Comparison of ENCODE assay signal across 1 cellular context in the genomic region with DNA sequence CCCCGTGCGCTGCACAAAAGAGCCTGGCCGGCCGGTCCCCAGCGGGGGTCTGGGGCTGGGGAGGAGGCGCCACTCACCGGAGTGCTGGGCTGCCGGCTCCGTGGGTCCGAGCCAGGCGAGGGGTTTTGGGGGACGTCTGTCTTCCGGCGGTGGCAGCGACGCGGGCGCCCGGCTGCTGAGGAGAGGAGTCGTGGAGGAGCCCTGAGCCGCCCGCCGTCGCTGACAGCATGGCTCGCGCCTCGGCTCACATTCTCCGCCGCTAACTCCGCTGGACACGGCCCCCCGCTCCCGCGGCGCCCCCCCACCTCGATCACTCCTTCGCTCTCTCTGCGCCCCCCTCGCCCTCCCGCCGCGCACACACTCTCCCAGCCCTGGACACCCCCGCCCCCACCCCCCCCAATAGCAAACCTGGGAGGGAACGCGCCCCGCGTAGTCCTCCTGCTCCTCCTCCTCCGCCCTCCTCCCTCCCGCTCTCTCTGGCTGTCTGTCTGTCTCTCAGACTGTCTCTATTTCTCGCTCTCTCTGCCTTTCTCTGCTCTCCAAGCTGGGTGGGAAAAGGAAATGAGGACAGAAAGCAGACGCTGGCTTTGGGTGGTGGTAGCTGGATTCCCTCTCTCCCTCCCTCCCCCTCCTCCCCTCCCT.
A peak's percentile ranks its signal among the peaks of the same experiment; 100 is the strongest.
TF ChIP-seq lines count a peak whose summit lies in the region.

No MANE protein-coding gene starts in this region.

TF ChIP-seq in K562, 482 proteins besides CTCF, POLR2A, EP300 and RAD21 (continued from another document and continues in another):
- TF ChIP-seq SMC3 (conservative IDR thresholded peaks at IDR 0.05; ENCODE audit: insufficient read depth, low read depth, low read length) (no peak), EGR1 (conservative IDR thresholded peaks at IDR 0.05) (peak; percentile 17; the same call in 1 of the 2 replicates), FOXA3 (CRISPR knock-in tag; conservative IDR thresholded peaks at IDR 0.05 in 1 of 2, IDR thresholded peaks at IDR 0.05 in 1 of 2) (no peak), NR1H2 (CRISPR knock-in tag; IDR thresholded peaks at IDR 0.05) (no peak), BRD4 (IDR thresholded peaks at IDR 0.05) (no peak), PHF8 (IDR thresholded peaks at IDR 0.05; ENCODE audit: borderline replicate concordance, low read length) (no peak), ZNF589 (CRISPR knock-in tag; IDR thresholded peaks at IDR 0.05; ENCODE audit: low read depth) (no peak), BDP1 (IDR thresholded peaks at IDR 0.05; ENCODE audit: insufficient read depth, insufficient read length) (no peak), ZNF224 (CRISPR knock-in tag; IDR thresholded peaks at IDR 0.05) (no peak), ELF2 (CRISPR knock-in tag; IDR thresholded peaks at IDR 0.05) (no peak), MEIS2 (IDR thresholded peaks at IDR 0.05; ENCODE audit: partially characterized antibody) (no peak), CREB1 (IDR thresholded peaks at IDR 0.05) (no peak), CREB1 (CRISPR knock-in tag; IDR thresholded peaks at IDR 0.05) (no peak), RBM14 (IDR thresholded peaks at IDR 0.05; ENCODE audit: borderline replicate concordance, insufficient read depth, low read depth, low read length) (no peak), C11orf30 (IDR thresholded peaks at IDR 0.05; ENCODE audit: low read depth) (no peak), HOXB6 (CRISPR knock-in tag; IDR thresholded peaks at IDR 0.05; ENCODE audit: borderline replicate concordance) (no peak), GTF2E2 (tag; IDR thresholded peaks at IDR 0.05) (no peak; the same call in 1 of the 2 replicates), TAF15 (IDR thresholded peaks at IDR 0.05; ENCODE audit: low read depth, low read length) (no peak), PRMT5 (CRISPR knock-in tag; IDR thresholded peaks at IDR 0.05) (no peak), ZNF431 (CRISPR knock-in tag; IDR thresholded peaks at IDR 0.05) (no peak; the same call in 1 of the 2 replicates), ZNF3 (CRISPR knock-in tag; IDR thresholded peaks at IDR 0.05) (no peak), DDX20 (tag; IDR thresholded peaks at IDR 0.05; ENCODE audit: low read depth) (no peak), RCOR1 (IDR thresholded peaks at IDR 0.05; ENCODE audit: borderline replicate concordance in 1 of 2, low read depth in 2 of 2, low read length in 2 of 2) (no peak), SIRT6 (IDR thresholded peaks at IDR 0.05; ENCODE audit: low read depth, low read length) (no peak), CBFB (CRISPR knock-in tag; IDR thresholded peaks at IDR 0.05) (no peak), SMARCB1 (IDR thresholded peaks at IDR 0.05; ENCODE audit: insufficient read length, low read depth) (no peak), CBX3 (IDR thresholded peaks at IDR 0.05; ENCODE audit: borderline replicate concordance in 1 of 2, low read length in 2 of 2) (no peak)
- TF ChIP-seq, protein P1, sequence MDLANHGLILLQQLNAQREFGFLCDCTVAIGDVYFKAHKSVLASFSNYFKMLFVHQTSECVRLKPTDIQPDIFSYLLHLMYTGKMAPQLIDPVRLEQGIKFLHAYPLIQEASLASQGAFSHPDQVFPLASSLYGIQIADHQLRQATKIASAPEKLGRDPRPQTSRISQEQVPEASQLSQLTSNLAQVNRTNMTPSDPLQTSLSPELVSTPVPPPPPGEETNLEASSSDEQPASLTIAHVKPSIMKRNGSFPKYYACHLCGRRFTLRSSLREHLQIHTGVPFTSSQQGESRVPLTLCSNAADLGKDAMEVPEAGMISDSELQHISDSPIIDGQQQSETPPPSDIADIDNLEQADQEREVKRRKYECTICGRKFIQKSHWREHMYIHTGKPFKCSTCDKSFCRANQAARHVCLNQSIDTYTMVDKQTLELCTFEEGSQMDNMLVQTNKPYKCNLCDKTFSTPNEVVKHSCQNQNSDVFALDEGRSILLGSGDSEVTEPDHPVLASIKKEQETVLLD (IDR thresholded peaks at IDR 0.05), result 0 out of 2 replicates have a peak, but pooled peaks have one; percentile 42
- TF ChIP-seq, protein P2, sequence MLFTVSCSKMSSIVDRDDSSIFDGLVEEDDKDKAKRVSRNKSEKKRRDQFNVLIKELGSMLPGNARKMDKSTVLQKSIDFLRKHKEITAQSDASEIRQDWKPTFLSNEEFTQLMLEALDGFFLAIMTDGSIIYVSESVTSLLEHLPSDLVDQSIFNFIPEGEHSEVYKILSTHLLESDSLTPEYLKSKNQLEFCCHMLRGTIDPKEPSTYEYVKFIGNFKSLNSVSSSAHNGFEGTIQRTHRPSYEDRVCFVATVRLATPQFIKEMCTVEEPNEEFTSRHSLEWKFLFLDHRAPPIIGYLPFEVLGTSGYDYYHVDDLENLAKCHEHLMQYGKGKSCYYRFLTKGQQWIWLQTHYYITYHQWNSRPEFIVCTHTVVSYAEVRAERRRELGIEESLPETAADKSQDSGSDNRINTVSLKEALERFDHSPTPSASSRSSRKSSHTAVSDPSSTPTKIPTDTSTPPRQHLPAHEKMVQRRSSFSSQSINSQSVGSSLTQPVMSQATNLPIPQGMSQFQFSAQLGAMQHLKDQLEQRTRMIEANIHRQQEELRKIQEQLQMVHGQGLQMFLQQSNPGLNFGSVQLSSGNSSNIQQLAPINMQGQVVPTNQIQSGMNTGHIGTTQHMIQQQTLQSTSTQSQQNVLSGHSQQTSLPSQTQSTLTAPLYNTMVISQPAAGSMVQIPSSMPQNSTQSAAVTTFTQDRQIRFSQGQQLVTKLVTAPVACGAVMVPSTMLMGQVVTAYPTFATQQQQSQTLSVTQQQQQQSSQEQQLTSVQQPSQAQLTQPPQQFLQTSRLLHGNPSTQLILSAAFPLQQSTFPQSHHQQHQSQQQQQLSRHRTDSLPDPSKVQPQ (CRISPR knock-in tag; IDR thresholded peaks at IDR 0.05; ENCODE audit: borderline replicate concordance), result no peak
- TF ChIP-seq, protein P3, sequence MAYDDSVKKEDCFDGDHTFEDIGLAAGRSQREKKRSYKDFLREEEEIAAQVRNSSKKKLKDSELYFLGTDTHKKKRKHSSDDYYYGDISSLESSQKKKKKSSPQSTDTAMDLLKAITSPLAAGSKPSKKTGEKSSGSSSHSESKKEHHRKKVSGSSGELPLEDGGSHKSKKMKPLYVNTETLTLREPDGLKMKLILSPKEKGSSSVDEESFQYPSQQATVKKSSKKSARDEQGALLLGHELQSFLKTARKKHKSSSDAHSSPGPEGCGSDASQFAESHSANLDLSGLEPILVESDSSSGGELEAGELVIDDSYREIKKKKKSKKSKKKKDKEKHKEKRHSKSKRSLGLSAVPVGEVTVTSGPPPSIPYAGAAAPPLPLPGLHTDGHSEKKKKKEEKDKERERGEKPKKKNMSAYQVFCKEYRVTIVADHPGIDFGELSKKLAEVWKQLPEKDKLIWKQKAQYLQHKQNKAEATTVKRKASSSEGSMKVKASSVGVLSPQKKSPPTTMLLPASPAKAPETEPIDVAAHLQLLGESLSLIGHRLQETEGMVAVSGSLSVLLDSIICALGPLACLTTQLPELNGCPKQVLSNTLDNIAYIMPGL (CRISPR knock-in tag; IDR thresholded peaks at IDR 0.05), result no peak
- TF ChIP-seq, protein P4, sequence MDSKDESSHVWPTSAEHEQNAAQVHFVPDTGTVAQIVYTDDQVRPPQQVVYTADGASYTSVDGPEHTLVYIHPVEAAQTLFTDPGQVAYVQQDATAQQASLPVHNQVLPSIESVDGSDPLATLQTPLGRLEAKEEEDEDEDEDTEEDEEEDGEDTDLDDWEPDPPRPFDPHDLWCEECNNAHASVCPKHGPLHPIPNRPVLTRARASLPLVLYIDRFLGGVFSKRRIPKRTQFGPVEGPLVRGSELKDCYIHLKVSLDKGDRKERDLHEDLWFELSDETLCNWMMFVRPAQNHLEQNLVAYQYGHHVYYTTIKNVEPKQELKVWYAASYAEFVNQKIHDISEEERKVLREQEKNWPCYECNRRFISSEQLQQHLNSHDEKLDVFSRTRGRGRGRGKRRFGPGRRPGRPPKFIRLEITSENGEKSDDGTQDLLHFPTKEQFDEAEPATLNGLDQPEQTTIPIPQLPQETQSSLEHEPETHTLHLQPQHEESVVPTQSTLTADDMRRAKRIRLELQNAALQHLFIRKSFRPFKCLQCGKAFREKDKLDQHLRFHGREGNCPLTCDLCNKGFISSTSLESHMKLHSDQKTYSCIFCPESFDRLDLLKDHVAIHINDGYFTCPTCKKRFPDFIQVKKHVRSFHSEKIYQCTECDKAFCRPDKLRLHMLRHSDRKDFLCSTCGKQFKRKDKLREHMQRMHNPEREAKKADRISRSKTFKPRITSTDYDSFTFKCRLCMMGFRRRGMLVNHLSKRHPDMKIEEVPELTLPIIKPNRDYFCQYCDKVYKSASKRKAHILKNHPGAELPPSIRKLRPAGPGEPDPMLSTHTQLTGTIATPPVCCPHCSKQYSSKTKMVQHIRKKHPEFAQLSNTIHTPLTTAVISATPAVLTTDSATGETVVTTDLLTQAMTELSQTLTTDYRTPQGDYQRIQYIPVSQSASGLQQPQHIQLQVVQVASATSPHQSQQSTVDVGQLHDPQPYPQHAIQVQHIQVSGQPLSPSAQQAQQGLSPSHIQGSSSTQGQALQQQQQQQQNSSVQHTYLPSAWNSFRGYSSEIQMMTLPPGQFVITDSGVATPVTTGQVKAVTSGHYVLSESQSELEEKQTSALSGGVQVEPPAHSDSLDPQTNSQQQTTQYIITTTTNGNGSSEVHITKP (IDR thresholded peaks at IDR 0.05; ENCODE audit: partially characterized antibody), result no peak
- TF ChIP-seq, protein P5, sequence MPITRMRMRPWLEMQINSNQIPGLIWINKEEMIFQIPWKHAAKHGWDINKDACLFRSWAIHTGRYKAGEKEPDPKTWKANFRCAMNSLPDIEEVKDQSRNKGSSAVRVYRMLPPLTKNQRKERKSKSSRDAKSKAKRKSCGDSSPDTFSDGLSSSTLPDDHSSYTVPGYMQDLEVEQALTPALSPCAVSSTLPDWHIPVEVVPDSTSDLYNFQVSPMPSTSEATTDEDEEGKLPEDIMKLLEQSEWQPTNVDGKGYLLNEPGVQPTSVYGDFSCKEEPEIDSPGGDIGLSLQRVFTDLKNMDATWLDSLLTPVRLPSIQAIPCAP (CRISPR knock-in tag; IDR thresholded peaks at IDR 0.05; ENCODE audit: borderline replicate concordance), result no peak
- TF ChIP-seq, protein P6, sequence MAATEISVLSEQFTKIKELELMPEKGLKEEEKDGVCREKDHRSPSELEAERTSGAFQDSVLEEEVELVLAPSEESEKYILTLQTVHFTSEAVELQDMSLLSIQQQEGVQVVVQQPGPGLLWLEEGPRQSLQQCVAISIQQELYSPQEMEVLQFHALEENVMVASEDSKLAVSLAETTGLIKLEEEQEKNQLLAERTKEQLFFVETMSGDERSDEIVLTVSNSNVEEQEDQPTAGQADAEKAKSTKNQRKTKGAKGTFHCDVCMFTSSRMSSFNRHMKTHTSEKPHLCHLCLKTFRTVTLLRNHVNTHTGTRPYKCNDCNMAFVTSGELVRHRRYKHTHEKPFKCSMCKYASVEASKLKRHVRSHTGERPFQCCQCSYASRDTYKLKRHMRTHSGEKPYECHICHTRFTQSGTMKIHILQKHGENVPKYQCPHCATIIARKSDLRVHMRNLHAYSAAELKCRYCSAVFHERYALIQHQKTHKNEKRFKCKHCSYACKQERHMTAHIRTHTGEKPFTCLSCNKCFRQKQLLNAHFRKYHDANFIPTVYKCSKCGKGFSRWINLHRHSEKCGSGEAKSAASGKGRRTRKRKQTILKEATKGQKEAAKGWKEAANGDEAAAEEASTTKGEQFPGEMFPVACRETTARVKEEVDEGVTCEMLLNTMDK (IDR thresholded peaks at IDR 0.05; ENCODE audit: borderline replicate concordance, insufficient read depth, low read depth, low read length, poor library complexity, severe bottlenecking), result peak; percentile 0
- TF ChIP-seq, protein P7, sequence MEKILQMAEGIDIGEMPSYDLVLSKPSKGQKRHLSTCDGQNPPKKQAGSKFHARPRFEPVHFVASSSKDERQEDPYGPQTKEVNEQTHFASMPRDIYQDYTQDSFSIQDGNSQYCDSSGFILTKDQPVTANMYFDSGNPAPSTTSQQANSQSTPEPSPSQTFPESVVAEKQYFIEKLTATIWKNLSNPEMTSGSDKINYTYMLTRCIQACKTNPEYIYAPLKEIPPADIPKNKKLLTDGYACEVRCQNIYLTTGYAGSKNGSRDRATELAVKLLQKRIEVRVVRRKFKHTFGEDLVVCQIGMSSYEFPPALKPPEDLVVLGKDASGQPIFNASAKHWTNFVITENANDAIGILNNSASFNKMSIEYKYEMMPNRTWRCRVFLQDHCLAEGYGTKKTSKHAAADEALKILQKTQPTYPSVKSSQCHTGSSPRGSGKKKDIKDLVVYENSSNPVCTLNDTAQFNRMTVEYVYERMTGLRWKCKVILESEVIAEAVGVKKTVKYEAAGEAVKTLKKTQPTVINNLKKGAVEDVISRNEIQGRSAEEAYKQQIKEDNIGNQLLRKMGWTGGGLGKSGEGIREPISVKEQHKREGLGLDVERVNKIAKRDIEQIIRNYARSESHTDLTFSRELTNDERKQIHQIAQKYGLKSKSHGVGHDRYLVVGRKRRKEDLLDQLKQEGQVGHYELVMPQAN (IDR thresholded peaks at IDR 0.05; ENCODE audit: borderline replicate concordance), result no peak
- TF ChIP-seq, protein P8, sequence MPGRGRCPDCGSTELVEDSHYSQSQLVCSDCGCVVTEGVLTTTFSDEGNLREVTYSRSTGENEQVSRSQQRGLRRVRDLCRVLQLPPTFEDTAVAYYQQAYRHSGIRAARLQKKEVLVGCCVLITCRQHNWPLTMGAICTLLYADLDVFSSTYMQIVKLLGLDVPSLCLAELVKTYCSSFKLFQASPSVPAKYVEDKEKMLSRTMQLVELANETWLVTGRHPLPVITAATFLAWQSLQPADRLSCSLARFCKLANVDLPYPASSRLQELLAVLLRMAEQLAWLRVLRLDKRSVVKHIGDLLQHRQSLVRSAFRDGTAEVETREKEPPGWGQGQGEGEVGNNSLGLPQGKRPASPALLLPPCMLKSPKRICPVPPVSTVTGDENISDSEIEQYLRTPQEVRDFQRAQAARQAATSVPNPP (IDR thresholded peaks at IDR 0.05; ENCODE audit: borderline replicate concordance, insufficient read depth, insufficient read length), result no peak
- TF ChIP-seq, protein P9, sequence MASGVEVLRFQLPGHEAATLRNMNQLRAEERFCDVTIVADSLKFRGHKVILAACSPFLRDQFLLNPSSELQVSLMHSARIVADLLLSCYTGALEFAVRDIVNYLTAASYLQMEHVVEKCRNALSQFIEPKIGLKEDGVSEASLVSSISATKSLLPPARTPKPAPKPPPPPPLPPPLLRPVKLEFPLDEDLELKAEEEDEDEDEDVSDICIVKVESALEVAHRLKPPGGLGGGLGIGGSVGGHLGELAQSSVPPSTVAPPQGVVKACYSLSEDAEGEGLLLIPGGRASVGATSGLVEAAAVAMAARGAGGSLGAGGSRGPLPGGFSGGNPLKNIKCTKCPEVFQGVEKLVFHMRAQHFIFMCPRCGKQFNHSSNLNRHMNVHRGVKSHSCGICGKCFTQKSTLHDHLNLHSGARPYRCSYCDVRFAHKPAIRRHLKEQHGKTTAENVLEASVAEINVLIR (CRISPR knock-in tag; IDR thresholded peaks at IDR 0.05), result no peak
- TF ChIP-seq, protein P10, sequence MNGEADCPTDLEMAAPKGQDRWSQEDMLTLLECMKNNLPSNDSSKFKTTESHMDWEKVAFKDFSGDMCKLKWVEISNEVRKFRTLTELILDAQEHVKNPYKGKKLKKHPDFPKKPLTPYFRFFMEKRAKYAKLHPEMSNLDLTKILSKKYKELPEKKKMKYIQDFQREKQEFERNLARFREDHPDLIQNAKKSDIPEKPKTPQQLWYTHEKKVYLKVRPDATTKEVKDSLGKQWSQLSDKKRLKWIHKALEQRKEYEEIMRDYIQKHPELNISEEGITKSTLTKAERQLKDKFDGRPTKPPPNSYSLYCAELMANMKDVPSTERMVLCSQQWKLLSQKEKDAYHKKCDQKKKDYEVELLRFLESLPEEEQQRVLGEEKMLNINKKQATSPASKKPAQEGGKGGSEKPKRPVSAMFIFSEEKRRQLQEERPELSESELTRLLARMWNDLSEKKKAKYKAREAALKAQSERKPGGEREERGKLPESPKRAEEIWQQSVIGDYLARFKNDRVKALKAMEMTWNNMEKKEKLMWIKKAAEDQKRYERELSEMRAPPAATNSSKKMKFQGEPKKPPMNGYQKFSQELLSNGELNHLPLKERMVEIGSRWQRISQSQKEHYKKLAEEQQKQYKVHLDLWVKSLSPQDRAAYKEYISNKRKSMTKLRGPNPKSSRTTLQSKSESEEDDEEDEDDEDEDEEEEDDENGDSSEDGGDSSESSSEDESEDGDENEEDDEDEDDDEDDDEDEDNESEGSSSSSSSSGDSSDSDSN (IDR thresholded peaks at IDR 0.05; ENCODE audit: borderline replicate concordance in 1 of 2, low read depth in 2 of 2, low read length in 2 of 2), result 0 out of 4 replicates have a peak, but pooled peaks of 1 of the 2 experiments have one; percentile 36
